8 cellular contexts compared by ENCODE assay signal in genomic region chr2:111532682-111533540, GRCh38.
A peak's percentile ranks its signal among the peaks of the same experiment; 100 is the strongest.
DNase-seq lines count a peak whose midpoint lies in the region; ATAC-seq, FAIRE-seq and TF ChIP-seq lines count a peak whose summit lies in the region.
"Not testable (repeated sequence)": the region's sequence is repeated elsewhere in the genome, so short reads cannot be mapped to it uniquely, and the experiment has no call there.

No MANE protein-coding gene starts in this region.

- not testable (repeated sequence) for H4K91ac ChIP-seq in mesenchymal stem cell (ENCODE audit: low read length)

- not testable (repeated sequence) for H3K27me3 Mint-ChIP-seq in activated CD8-positive, alpha-beta memory T cell treated with anti-CD3 and anti-CD28 coated beads, Interleukin-2, amount 10 ng/mL, durations not matched to agents 7 days and 5 days; astrocyte (ENCODE audit: low read depth, unreplicated experiment); stimulated activated memory B cell treated with anti-CD40 and anti-IgM and Interleukin-4, amounts not matched to agents 10 μg/mL and 1 μg/mL and 100 μg/mL, for 72 hours

- not testable (repeated sequence) for H2AFZ ChIP-seq in astrocyte (ENCODE audit: low read depth, low read length); mesenchymal stem cell (ENCODE audit: low read depth, low read length)

- H3K9me3 ChIP-seq in AG04450 (ENCODE audit: control insufficient read depth, insufficient read depth, low read length); astrocyte (ENCODE audit: insufficient read depth, low read depth, low read length); mesenchymal stem cell (ENCODE audit: control insufficient read depth, low read length): not testable (repeated sequence)

- H3K4me2 ChIP-seq in astrocyte (ENCODE audit: low read length), result peak overlapping the region; percentile 64
- H3K4me2 ChIP-seq in mesenchymal stem cell (ENCODE audit: low read length, poor library complexity, severe bottlenecking), result not testable (repeated sequence)

- H3K9ac ChIP-seq in astrocyte (ENCODE audit: low read length) (peak overlapping the region; percentile 45), mesenchymal stem cell (ENCODE audit: low read length) (peak overlapping the region; percentile 51)

- H2BK120ac ChIP-seq in mesenchymal stem cell (ENCODE audit: low read depth, low read length), result not testable (repeated sequence)

- H4K8ac ChIP-seq in mesenchymal stem cell (ENCODE audit: low read length), result not testable (repeated sequence)

- H3K14ac ChIP-seq in mesenchymal stem cell (ENCODE audit: low read length in 2 of 2), result not testable (repeated sequence)

- not testable (repeated sequence) for H3K79me2 ChIP-seq in astrocyte (ENCODE audit: insufficient read depth, low read length)

- peak overlapping the region; percentile 70 for H3K27ac ChIP-seq in AG04450 (ENCODE audit: low read depth, low read length)
- peak overlapping the region; percentile 67 for H3K27ac ChIP-seq in astrocyte (ENCODE audit: low read depth, low read length)
- H3K27ac ChIP-seq in mesenchymal stem cell (ENCODE audit: low read length, poor library complexity, severe bottlenecking), result peak overlapping the region; percentile 51

- H3K4me1 ChIP-seq in astrocyte (ENCODE audit: insufficient read depth, low read length) (peaks cover 23% of the 10 kb centered on the region), mesenchymal stem cell (ENCODE audit: control insufficient read depth, insufficient read depth, low read depth, low read length) (peaks cover 11% of the 10 kb centered on the region)

- H2BK15ac ChIP-seq in mesenchymal stem cell (ENCODE audit: low read depth, poor library complexity, severe bottlenecking), result not testable (repeated sequence)

- POLR2A ChIA-PET in AG04450 (lab: Yijun Ruan, JAX), result not testable (repeated sequence)

- H4K20me1 ChIP-seq in astrocyte (ENCODE audit: insufficient read depth, low read length), result not testable (repeated sequence)

- not testable (repeated sequence) for DNase-seq in AG04450 (ENCODE audit: low read depth, low spot score); mesenchymal stem cell
- DNase-seq in activated CD8-positive, alpha-beta memory T cell treated with anti-CD3 and anti-CD28 coated beads, Interleukin-2, amount 10 ng/mL, durations not matched to agents 7 days and 5 days, result peak; percentile 64
- peak; percentile 17 for DNase-seq in astrocyte (ENCODE audit: low read depth)

- not testable (repeated sequence) for H2BK5ac ChIP-seq in mesenchymal stem cell (ENCODE audit: low read depth, low read length, poor library complexity, severe bottlenecking)

- not testable (repeated sequence) for H3K9me3 Mint-ChIP-seq in activated CD8-positive, alpha-beta memory T cell treated with anti-CD3 and anti-CD28 coated beads, Interleukin-2, amount 10 ng/mL, durations not matched to agents 7 days and 5 days (ENCODE audit: low read depth); astrocyte (ENCODE audit: unreplicated experiment); stimulated activated memory B cell treated with anti-CD40 and anti-IgM and Interleukin-4, amounts not matched to agents 10 μg/mL and 1 μg/mL and 100 μg/mL, for 72 hours

- ATAC-seq in HG02884 (IDR thresholded peaks at IDR 0.05; ENCODE audit: unreplicated experiment), result peak; percentile 45
- ATAC-seq in SK-N-SH treated with all-trans-retinoic acid at 6 μM for 48 hours, result peak; percentile 81
- peak; percentile 59 for ATAC-seq in activated CD8-positive, alpha-beta memory T cell treated with anti-CD3 and anti-CD28 coated beads, Interleukin-2, amount 10 ng/mL, durations not matched to agents 7 days and 5 days
- peak; percentile 87 for ATAC-seq in esophagus mucosa
- peak; percentile 46 for ATAC-seq in stimulated activated memory B cell treated with anti-CD40 and anti-IgM and Interleukin-4, amounts not matched to agents 10 μg/mL and 1 μg/mL and 100 μg/mL, for 72 hours

- not testable (repeated sequence) for H3K79me1 ChIP-seq in mesenchymal stem cell (replicated peaks; ENCODE audit: low read length, poor library complexity, severe bottlenecking)

- not testable (repeated sequence) for H3K4me3 ChIP-seq in AG04450 (ENCODE audit: low read depth, low read length); astrocyte (ENCODE audit: insufficient read depth, low read depth, low read length); mesenchymal stem cell (ENCODE audit: insufficient read depth in 1 of 2, low read depth in 1 of 2, low read length in 2 of 2)

- not testable (repeated sequence) for H3K36me3 ChIP-seq in astrocyte (ENCODE audit: insufficient read depth, low read length); mesenchymal stem cell (ENCODE audit: control insufficient read depth in 1 of 2, insufficient read depth in 2 of 2, low read depth in 1 of 2, low read length in 2 of 2)

- peaks cover 65% of the 10 kb centered on the region for H3K4me1 Mint-ChIP-seq in activated CD8-positive, alpha-beta memory T cell treated with anti-CD3 and anti-CD28 coated beads, Interleukin-2, amount 10 ng/mL, durations not matched to agents 7 days and 5 days
- H3K4me1 Mint-ChIP-seq in astrocyte (ENCODE audit: low read depth, unreplicated experiment), result peaks cover 17% of the 10 kb centered on the region
- peaks cover 20% of the 10 kb centered on the region for H3K4me1 Mint-ChIP-seq in stimulated activated memory B cell treated with anti-CD40 and anti-IgM and Interleukin-4, amounts not matched to agents 10 μg/mL and 1 μg/mL and 100 μg/mL, for 72 hours

- not testable (repeated sequence) for H3K4ac ChIP-seq in mesenchymal stem cell (ENCODE audit: low read depth in 1 of 2, low read length in 2 of 2)

- not testable (repeated sequence) for TF ChIP-seq CTCF in AG04450 (IDR thresholded peaks at IDR 0.05; ENCODE audit: low read depth, low read length); astrocyte (IDR thresholded peaks at IDR 0.05; ENCODE audit: insufficient read depth, low read depth, low read length)

- H3K27me3 ChIP-seq in AG04450 (ENCODE audit: control insufficient read depth, insufficient read depth, low read length); astrocyte (ENCODE audit: insufficient read depth, low read length); mesenchymal stem cell (ENCODE audit: control insufficient read depth in 1 of 2, insufficient read depth in 1 of 2, low read length in 2 of 2): not testable (repeated sequence)

- H3K36me3 Mint-ChIP-seq in activated CD8-positive, alpha-beta memory T cell treated with anti-CD3 and anti-CD28 coated beads, Interleukin-2, amount 10 ng/mL, durations not matched to agents 7 days and 5 days, result peaks cover 26% of the 10 kb centered on the region
- not testable (repeated sequence) for H3K36me3 Mint-ChIP-seq in astrocyte (ENCODE audit: low read depth, unreplicated experiment); stimulated activated memory B cell treated with anti-CD40 and anti-IgM and Interleukin-4, amounts not matched to agents 10 μg/mL and 1 μg/mL and 100 μg/mL, for 72 hours

- peak overlapping the region; percentile 95 for H3K27ac Mint-ChIP-seq in activated CD8-positive, alpha-beta memory T cell treated with anti-CD3 and anti-CD28 coated beads, Interleukin-2, amount 10 ng/mL, durations not matched to agents 7 days and 5 days
- H3K27ac Mint-ChIP-seq in astrocyte (ENCODE audit: unreplicated experiment), result peak overlapping the region; percentile 63
- H3K27ac Mint-ChIP-seq in stimulated activated memory B cell treated with anti-CD40 and anti-IgM and Interleukin-4, amounts not matched to agents 10 μg/mL and 1 μg/mL and 100 μg/mL, for 72 hours, result not testable (repeated sequence)

- H3K18ac ChIP-seq in mesenchymal stem cell (ENCODE audit: low read depth in 1 of 2, low read length in 2 of 2), result not testable (repeated sequence)

- peak overlapping the region; percentile 18 for H3K4me3 Mint-ChIP-seq in activated CD8-positive, alpha-beta memory T cell treated with anti-CD3 and anti-CD28 coated beads, Interleukin-2, amount 10 ng/mL, durations not matched to agents 7 days and 5 days
- H3K4me3 Mint-ChIP-seq in astrocyte (ENCODE audit: unreplicated experiment), result peak overlapping the region; percentile 28
- not testable (repeated sequence) for H3K4me3 Mint-ChIP-seq in stimulated activated memory B cell treated with anti-CD40 and anti-IgM and Interleukin-4, amounts not matched to agents 10 μg/mL and 1 μg/mL and 100 μg/mL, for 72 hours

- H2AK5ac ChIP-seq in mesenchymal stem cell (ENCODE audit: low read length, severe bottlenecking), result not testable (repeated sequence)

- H3K23ac ChIP-seq in mesenchymal stem cell (ENCODE audit: low read length in 2 of 2), result not testable (repeated sequence)

- FAIRE-seq in astrocyte (lab: Jason Lieb, UNC), result peak; percentile 98

- not testable (repeated sequence) for H2BK12ac ChIP-seq in mesenchymal stem cell (ENCODE audit: low read length in 2 of 2)

- CTCF ChIA-PET in AG04450 (lab: Charles Lee); activated CD8-positive, alpha-beta memory T cell treated with anti-CD3 and anti-CD28 coated beads, Interleukin-2, amount 10 ng/mL, durations not matched to agents 7 days and 5 days (lab: Charles Lee): not testable (repeated sequence)

- 73% methylated on average over 2 of the region's 14 CpGs for WGBS in mesenchymal stem cell
